17 cellular contexts compared by ENCODE assay signal in the genomic region with DNA sequence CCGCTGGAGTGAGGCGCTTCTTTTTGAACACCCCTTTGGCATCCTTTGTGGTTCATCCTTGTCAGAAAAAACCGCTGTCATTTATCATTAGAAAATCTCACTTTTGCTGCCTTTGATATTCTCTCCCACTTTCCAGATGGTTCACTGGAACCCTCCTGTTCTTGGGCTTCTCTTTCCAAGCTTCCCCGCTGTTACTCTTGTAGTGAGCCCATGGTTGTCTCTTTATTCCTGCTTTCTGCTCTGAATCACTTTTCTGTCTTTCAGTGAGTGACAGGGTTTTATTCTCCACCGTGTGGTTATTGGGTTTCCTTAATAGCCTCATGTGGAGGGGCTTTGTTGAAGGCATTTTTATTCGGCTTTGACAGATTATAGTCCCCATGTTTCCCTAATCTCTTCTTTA.
DNase-seq lines count a peak whose midpoint lies in the region; ATAC-seq and TF ChIP-seq lines count a peak whose summit lies in the region.
"Had no signal": no experiment of that assay in that cellular context is flagged by ENCODE, and none has a peak within 500 bp of the region (broad histone marks: within the 10 kb centered on the region; RNA-seq: fewer than 3 reads in every experiment).

No MANE protein-coding gene starts in this region.

- DNase-seq in A673 (ENCODE audit: low spot score) (peak; percentile 26), cerebellum (ENCODE audit: low spot score) (peak; percentile 56), DMS79 (lab: John Stamatoyannopoulos, UW) (no peak), dedifferentiated amniotic fluid mesenchymal stem cell (ENCODE audit: extremely low spot score) (no peak)
- no peak for DNase-seq in stimulated activated CD4-positive, alpha-beta T cell treated with anti-CD3 and anti-CD28 coated beads, Interleukin-4, amount 100 ng/mL, for 4 hours
- DNase-seq: AML-193; Caco-2; CD8-positive, alpha-beta memory T cell; DMS53; GOT3 had no signal

- H3K4me1 ChIP-seq in A673 (ENCODE audit: insufficient read depth, low read length, poor library complexity, severe bottlenecking) (no peaks in the 10 kb centered on the region), HUES64 (ENCODE audit: insufficient read depth, low read length) (peaks cover 20% of the 10 kb centered on the region; the same call in 1 of the 2 replicates), neuron (ENCODE audit: insufficient read depth, low read length) (peaks cover 11% of the 10 kb centered on the region)
- H3K4me1 ChIP-seq: BLaER1, Caco-2 had no signal

- intact Hi-C loops in A673 (cut with micrococcal nuclease; ENCODE audit: unreplicated experiment) = loop anchor here (5.0 kb wide), 2 partner anchors 166 to 321 kb away; no protein-coding TSS in a partner anchor

- CTCF ChIA-PET in A673 (lab: Charles Lee) = no interaction called here

- no peak overlapping the region for H3K9ac ChIP-seq in HUES64 (ENCODE audit: low read depth, low read length)
- H3K9ac ChIP-seq: BLaER1 had no signal

- H3K27ac ChIP-seq in A673 (ENCODE audit: low read depth, low read length, poor library complexity, severe bottlenecking) (peak overlapping the region; percentile 42), HUES64 (ENCODE audit: low read depth, low read length) (peak overlapping the region; percentile 56; the same call in 1 of the 2 replicates)
- H3K27ac ChIP-seq: 22Rv1, BLaER1 had no signal

- H3K4me3 ChIP-seq in A673 (ENCODE audit: low read depth, low read length, poor library complexity, severe bottlenecking) (no peak overlapping the region), HUES64 (ENCODE audit: low read length) (no peak overlapping the region), neuron (ENCODE audit: low read length) (no peak overlapping the region)
- H3K4me3 ChIP-seq: BLaER1, GM12878, HAP-1 had no signal

- peak overlapping the region; percentile 14 for H2AFZ ChIP-seq in neuron (ENCODE audit: low read depth, low read length)

- H3K36me3 ChIP-seq in A673 (ENCODE audit: insufficient read depth, low read length, poor library complexity, severe bottlenecking) (no peaks in the 10 kb centered on the region), HUES64 (ENCODE audit: insufficient read depth, low read length) (no peaks in the 10 kb centered on the region), neuron (ENCODE audit: insufficient read depth, low read length) (no peaks in the 10 kb centered on the region)
- H3K36me3 ChIP-seq: BLaER1, HAP-1 had no signal

- no TSS peak for BruUV-seq in A673 (replicated peaks; lab: Mats Ljungman, UMichigan)

- POLR2A ChIA-PET in A673 (lab: Charles Lee; ENCODE audit: low non-redundant PET) = no interaction called here

- H3K27me3 ChIP-seq in A673 (replicated peaks; ENCODE audit: insufficient read depth, low read depth, low read length, poor library complexity) (no peaks in the 10 kb centered on the region), HUES64 (ENCODE audit: insufficient read depth, low read length) (no peaks in the 10 kb centered on the region), neuron (ENCODE audit: insufficient read depth, low read length) (no peaks in the 10 kb centered on the region)
- H3K27me3 ChIP-seq: BLaER1 had no signal

- H3K9me3 ChIP-seq in A673 (ENCODE audit: low read depth, low read length, poor library complexity, severe bottlenecking) (no peaks in the 10 kb centered on the region), HUES64 (ENCODE audit: insufficient read depth, low read depth, low read length) (no peaks in the 10 kb centered on the region), neuron (ENCODE audit: low read length) (peaks cover 4% of the 10 kb centered on the region)
- H3K9me3 ChIP-seq: BLaER1, Caco-2, HAP-1 had no signal

- TF ChIP-seq CTCF in A673 (conservative IDR thresholded peaks at IDR 0.05; ENCODE audit: low read depth, low read length) = no peak

- no peak for ATAC-seq in GM18502 (IDR thresholded peaks at IDR 0.05; ENCODE audit: poor library complexity, unreplicated experiment)
- ATAC-seq: GM12878 had no signal

- 26% methylated on average over 6 of the region's 6 CpGs for WGBS in HUES64

Comparison
In these comparisons a context has a peak if more than half of its experiments do, and no peak if none do; other contexts are left out.
1. DNase-seq: peak in A673 (single experiment) and cerebellum (single experiment); none in DMS79 (single experiment), stimulated activated CD4-positive, alpha-beta T cell treated with anti-CD3 and anti-CD28 coated beads, Interleukin-4, amount 100 ng/mL, for 4 hours (0 of 2) and dedifferentiated amniotic fluid mesenchymal stem cell (single experiment).